ENCODE assay signal across 1 cellular context in the genomic region with DNA sequence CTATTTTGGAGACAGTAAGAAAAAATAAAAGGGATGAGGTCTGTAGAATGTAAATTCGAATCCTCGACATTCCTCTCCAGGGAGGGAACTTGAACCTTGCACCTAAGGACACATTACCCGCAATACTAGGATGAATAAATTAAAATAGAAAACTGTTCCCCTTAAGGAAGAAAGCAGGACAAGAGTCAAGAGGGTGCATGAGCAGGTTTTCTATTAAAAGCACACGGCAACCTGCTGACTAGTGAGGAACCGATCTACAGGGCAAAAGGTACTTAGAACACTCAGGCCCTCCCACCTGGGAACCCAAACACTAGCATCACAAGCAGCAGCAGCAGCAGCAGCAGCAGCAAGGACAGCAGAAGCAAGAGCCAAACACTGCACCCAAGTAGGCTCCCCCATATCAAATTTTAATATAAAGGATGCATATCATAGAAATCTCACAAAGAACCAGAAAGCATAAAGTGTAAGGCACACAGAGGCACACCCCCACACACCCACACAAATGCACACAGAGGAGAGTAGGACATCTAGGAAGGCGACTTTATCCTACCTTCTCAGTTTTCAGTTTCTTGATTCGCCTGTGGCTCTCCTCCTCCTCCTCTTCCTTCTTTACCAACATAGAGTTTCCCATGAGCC.
TF ChIP-seq lines count a peak whose summit lies in the region.

No MANE protein-coding gene starts in this region.

TF ChIP-seq in IMR-90, 13 proteins besides CTCF, POLR2A, EP300 and RAD21 (continued from another document):
- TF ChIP-seq, protein P1, sequence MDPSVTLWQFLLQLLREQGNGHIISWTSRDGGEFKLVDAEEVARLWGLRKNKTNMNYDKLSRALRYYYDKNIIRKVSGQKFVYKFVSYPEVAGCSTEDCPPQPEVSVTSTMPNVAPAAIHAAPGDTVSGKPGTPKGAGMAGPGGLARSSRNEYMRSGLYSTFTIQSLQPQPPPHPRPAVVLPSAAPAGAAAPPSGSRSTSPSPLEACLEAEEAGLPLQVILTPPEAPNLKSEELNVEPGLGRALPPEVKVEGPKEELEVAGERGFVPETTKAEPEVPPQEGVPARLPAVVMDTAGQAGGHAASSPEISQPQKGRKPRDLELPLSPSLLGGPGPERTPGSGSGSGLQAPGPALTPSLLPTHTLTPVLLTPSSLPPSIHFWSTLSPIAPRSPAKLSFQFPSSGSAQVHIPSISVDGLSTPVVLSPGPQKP (IDR thresholded peaks at IDR 0.05; ENCODE audit: borderline replicate concordance, low read depth, low read length) = no peak
- TF ChIP-seq MXI1 (IDR thresholded peaks at IDR 0.05; ENCODE audit: borderline replicate concordance, low read depth, low read length) (no peak), RFX5 (IDR thresholded peaks at IDR 0.05; ENCODE audit: low read depth, low read length) (no peak), FOS (IDR thresholded peaks at IDR 0.05; ENCODE audit: low read depth, low read length) (no peak), MAFK (IDR thresholded peaks at IDR 0.05; ENCODE audit: low read depth, low read length) (no peak), RCOR1 (IDR thresholded peaks at IDR 0.05; ENCODE audit: insufficient replicate concordance, low read length) (no peak)
